In the genomic region with DNA sequence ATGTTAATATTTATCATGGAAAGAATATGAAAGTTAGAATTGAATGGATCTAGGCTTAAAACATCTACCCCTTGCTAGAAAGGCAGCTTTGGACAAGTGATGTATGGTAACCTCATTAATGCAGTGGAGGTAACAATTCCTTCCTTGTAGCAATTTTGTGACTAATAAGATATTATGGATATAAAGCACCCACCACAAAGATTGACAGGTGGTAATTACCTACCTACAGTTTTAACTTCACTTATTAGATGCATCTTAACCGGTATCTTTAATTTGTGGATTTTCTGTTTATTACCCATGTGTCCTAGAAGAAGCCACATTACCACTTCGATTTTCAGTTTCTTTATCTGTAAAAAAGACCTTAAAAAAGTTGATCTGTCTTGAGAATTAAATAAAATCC, we compare ENCODE assay signal across 10 cellular contexts.
"Had no signal": no experiment of that assay in that cellular context is flagged by ENCODE, and none has a peak within 500 bp of the region (broad histone marks: within the 10 kb centered on the region; RNA-seq: fewer than 3 reads in every experiment).

No MANE protein-coding gene starts in this region.

- H3K27ac Mint-ChIP-seq: GM23338, H9, HFFc6 had no signal

- DNase-seq: H9, HFFc6, IMR-90, Karpas-422, KBM-7 had no signal

- H3K4me1 Mint-ChIP-seq: GM23338, H9 had no signal

- H3K4me3 ChIP-seq: GM23338 had no signal

- H3K9ac ChIP-seq: KMS-11 had no signal

- FAIRE-seq: H54, HTR-8/SVneo had no signal

- H3K27ac ChIP-seq: KMS-11 had no signal

- ATAC-seq: GM23338, HCT116 had no signal

- H3K4me2 ChIP-seq: GM23338, KMS-11 had no signal

- H3K4me3 Mint-ChIP-seq: GM23338, H9, HFFc6 had no signal
